In genomic region chrX:70424801-70425200, GRCh38 we compare ENCODE assay signal across 25 cellular contexts. TPM values are rescaled to one million over a fixed set of nuclear protein-coding genes. Genes with fewer than 3 reads are reported as not detected.
DNase-seq lines count a peak whose midpoint lies in the region; ATAC-seq, FAIRE-seq and TF ChIP-seq lines count a peak whose summit lies in the region.
"Had no signal": no experiment of that assay in that cellular context is flagged by ENCODE, and none has a peak within 500 bp of the region (broad histone marks: within the 10 kb centered on the region; RNA-seq: fewer than 3 reads in every experiment).

No MANE protein-coding gene starts in this region.

- no peak for TF ChIP-seq POLR2A in H1 (IDR thresholded peaks at IDR 0.05; ENCODE audit: control extremely low read depth in 1 of 2, low read depth in 2 of 2, low read length in 2 of 2)

- BruUV-seq in Panc1 (replicated peaks; lab: Mats Ljungman, UMichigan) = no TSS peak

- H3K27me3 ChIP-seq in Panc1 (ENCODE audit: control insufficient read depth, insufficient read depth, low read length) = no peaks in the 10 kb centered on the region
- no peaks in the 10 kb centered on the region for H3K27me3 ChIP-seq in H1 (replicated peaks in 1 of 4; ENCODE audit: control insufficient read depth in 3 of 4, extremely low read depth in 1 of 4, insufficient read depth in 3 of 4, low read length in 3 of 4)
- H3K27me3 ChIP-seq in iPS-20b (ENCODE audit: insufficient read depth, low read length) = no peaks in the 10 kb centered on the region
- no peaks in the 10 kb centered on the region for H3K27me3 ChIP-seq in trophoblast cell (ENCODE audit: insufficient read depth, low read length)
- no peaks in the 10 kb centered on the region for H3K27me3 ChIP-seq in HAP-1 (ENCODE audit: low read depth)
- H3K27me3 ChIP-seq: BE2C had no signal

- H4K20me1 ChIP-seq in H1 (replicated peaks in 1 of 2; ENCODE audit: control insufficient read depth in 1 of 2, insufficient read depth in 2 of 2, low read length in 2 of 2) = no peaks in the 10 kb centered on the region

- no peak overlapping the region for H3K56ac ChIP-seq in H1 (replicated peaks; ENCODE audit: insufficient read length, low read depth, low read length)

- no peak overlapping the region for H2BK15ac ChIP-seq in H1 (ENCODE audit: low read length)

- no peak overlapping the region for H4K8ac ChIP-seq in H1 (ENCODE audit: extremely low read depth, insufficient read depth, low read length)
- no peak overlapping the region for H4K8ac ChIP-seq in trophoblast cell (ENCODE audit: low read depth, low read length)

- H3K79me2 ChIP-seq in H1 (ENCODE audit: control insufficient read depth in 1 of 2, insufficient read depth in 2 of 2, low read length in 2 of 2) (no peaks in the 10 kb centered on the region), trophoblast cell (ENCODE audit: control insufficient read depth, insufficient read depth, low read length, poor library complexity) (peaks cover 1% of the 10 kb centered on the region)

- in situ Hi-C loops in Panc1 (cut with HindIII; ENCODE audit: low pct_unique_long_range_greater_than_20kb, low sequenced_read_pairs) = no loop called here
- in situ Hi-C loops in HAP-1 (cut with MboI; ENCODE audit: low sequenced_read_pairs) = no loop called here

- H3K27ac ChIP-seq in Panc1 (ENCODE audit: low read length) (no peak overlapping the region), H1 (ENCODE audit: low read depth, low read length) (no peak overlapping the region), iPS-20b (ENCODE audit: low read length) (no peak overlapping the region), trophoblast cell (ENCODE audit: low read depth, low read length) (no peak overlapping the region)
- H3K27ac ChIP-seq: A549; BLaER1 treated with 17β-estradiol and CSF1 and Interleukin-3, amounts not matched to agents 10 nM and 100 nM had no signal

- no peaks in the 10 kb centered on the region for H3K4me1 ChIP-seq in Panc1 (ENCODE audit: control insufficient read depth, insufficient read depth, low read length)
- H3K4me1 ChIP-seq in H1 (replicated peaks in 1 of 4; ENCODE audit: control insufficient read depth in 3 of 4, insufficient read depth in 4 of 4, low read length in 3 of 4) = peaks cover 5 to 20% (median 18%) of the 10 kb centered on the region in 4 experiments
- peaks cover 16% of the 10 kb centered on the region; the same call in 1 of the 2 replicates for H3K4me1 ChIP-seq in iPS-20b (ENCODE audit: insufficient read depth, low read length)
- peaks cover 5 to 15% of the 10 kb centered on the region in 2 experiments for H3K4me1 ChIP-seq in trophoblast cell (ENCODE audit: control insufficient read depth in 1 of 2, insufficient read depth in 2 of 2, low read length in 2 of 2)
- no peaks in the 10 kb centered on the region; the same call in 1 of the 2 replicates for H3K4me1 ChIP-seq in HAP-1
- H3K4me1 ChIP-seq: A549, BE2C had no signal

- H2BK5ac ChIP-seq in H1 (ENCODE audit: low read depth, low read length) = no peak overlapping the region
- H2BK5ac ChIP-seq in trophoblast cell (ENCODE audit: low read depth, low read length, poor library complexity) = no peak overlapping the region

- H2BK12ac ChIP-seq in H1 (ENCODE audit: low read depth, low read length) = no peak overlapping the region
- H2BK12ac ChIP-seq in trophoblast cell (ENCODE audit: low read length) = no peak overlapping the region

- H3K4me2 ChIP-seq in H1 (ENCODE audit: insufficient read depth in 1 of 2, low read depth in 2 of 2, low read length in 2 of 2) = peak overlapping the region; percentile 74 to 97; a peak in 3 of 4 replicates
- H3K4me2 ChIP-seq in trophoblast cell (ENCODE audit: low read length) = no peak overlapping the region
- H3K4me2 ChIP-seq: A549; BLaER1 treated with 17β-estradiol and CSF1 and Interleukin-3, amounts not matched to agents 10 nM and 100 nM had no signal

- H3K18ac ChIP-seq in H1 (ENCODE audit: extremely low read depth, low read length) (no peak overlapping the region), trophoblast cell (ENCODE audit: low read length) (no peak overlapping the region)

- no peak overlapping the region for H4K12ac ChIP-seq in trophoblast cell (ENCODE audit: low read depth, low read length)

- H4K91ac ChIP-seq in H1 (replicated peaks; ENCODE audit: insufficient read length, low read length) (no peak overlapping the region), trophoblast cell (ENCODE audit: low read depth, low read length) (peak overlapping the region; percentile 18)

- H2AFZ ChIP-seq in H1 (ENCODE audit: low read length) = no peak overlapping the region
- H2AFZ ChIP-seq in trophoblast cell (ENCODE audit: insufficient read depth, low read length, poor library complexity) = no peak overlapping the region

- no peak for DNase-seq in Panc1 (ENCODE audit: low read depth, low spot score)
- no peak for DNase-seq in H1 (ENCODE audit: low read depth in 1 of 2, low spot score in 2 of 2)
- DNase-seq in trophoblast cell = no peak
- no peak for DNase-seq in glomerular visceral epithelial cell (ENCODE audit: extremely low spot score)
- no peak for DNase-seq in HAP-1 (ENCODE audit: low spot score in 2 of 2)
- DNase-seq: 8988T; ACHN; AML-193; BE2C; CD4-positive, alpha-beta T cell; CD8-positive, alpha-beta memory T cell; DMS 273 treated with DMSO at 0.1 percent for 48 hours; DMS79; GF-D8; GOT3; H7 had no signal

- no peak for TF ChIP-seq EP300 in H1 (IDR thresholded peaks at IDR 0.05; ENCODE audit: borderline replicate concordance in 1 of 2, low read depth in 2 of 2, low read length in 2 of 2)

- H3K36me3 ChIP-seq in Panc1 (ENCODE audit: control insufficient read depth, insufficient read depth, low read length) = no peaks in the 10 kb centered on the region
- peaks cover 5 to 46% (median 23%) of the 10 kb centered on the region in 4 experiments; a peak in 7 of 8 replicates for H3K36me3 ChIP-seq in H1 (ENCODE audit: control insufficient read depth in 2 of 4, insufficient read depth in 4 of 4, low read length in 3 of 4)
- H3K36me3 ChIP-seq in iPS-20b (ENCODE audit: insufficient read depth, low read depth, low read length) = peaks cover 45% of the 10 kb centered on the region; the same call in 1 of the 2 replicates
- H3K36me3 ChIP-seq in trophoblast cell (ENCODE audit: control insufficient read depth in 1 of 2, insufficient read depth in 2 of 2, low read length in 2 of 2) = peaks cover 4 to 5% of the 10 kb centered on the region in 2 experiments
- peaks cover 20% of the 10 kb centered on the region for H3K36me3 ChIP-seq in HAP-1 (replicated peaks)
- H3K36me3 ChIP-seq: BE2C had no signal

- H2BK120ac ChIP-seq in H1 (replicated peaks; ENCODE audit: low read depth, low read length) (no peak overlapping the region), trophoblast cell (ENCODE audit: insufficient read depth, low read length, poor library complexity) (no peak overlapping the region)

- no peak for TF ChIP-seq RAD21 in H1 (IDR thresholded peaks at IDR 0.05 in 1 of 2, conservative IDR thresholded peaks at IDR 0.05 in 1 of 2; ENCODE audit: low read depth in 2 of 2, low read length in 2 of 2)

- H4K5ac ChIP-seq in H1 (ENCODE audit: insufficient read length, low read depth, low read length) = no peak overlapping the region

- ATAC-seq in Panc1 (0 out of 2 replicates have a peak, but pooled peaks have one; percentile 16), HG02973 (IDR thresholded peaks at IDR 0.05; ENCODE audit: unreplicated experiment) (no peak)
- ATAC-seq: A549, HCT116 had no signal

- no peak for FAIRE-seq in H1 (lab: Jason Lieb, UNC)
- FAIRE-seq: A549, D721Med, GM12891, GM18507 had no signal

- H3K4ac ChIP-seq in H1 (replicated peaks; ENCODE audit: insufficient read length, low read depth, low read length) = no peak overlapping the region
- no peak overlapping the region for H3K4ac ChIP-seq in trophoblast cell (ENCODE audit: low read depth, low read length)

- peaks cover 2% of the 10 kb centered on the region; the same call in 1 of the 2 replicates for H3K23me2 ChIP-seq in H1 (ENCODE audit: low read depth, low read length)

- H2BK20ac ChIP-seq in H1 (ENCODE audit: low read length) = no peak overlapping the region

- WGBS in H1 (ENCODE audit: extremely low coverage in 1 of 2, insufficient coverage in 1 of 2, insufficient read length in 1 of 2, insufficient replicate concordance in 2 of 2, low coverage in 1 of 2, low lambda C conversion rate in 2 of 2, missing lambda C conversion rate in 1 of 2), 2 experiments = 85% methylated on average over 5 of the region's 10 CpGs; no CpG with 5 or more reads in 1 of the 2 experiments
- no CpG with 5 or more reads among the region's 10 CpGs for WGBS in trophoblast cell (ENCODE audit: extremely low coverage, insufficient coverage, insufficient read length)

- H3K9ac ChIP-seq in H1 (replicated peaks in 1 of 4; ENCODE audit: extremely low read depth in 1 of 4, low read depth in 3 of 4, low read length in 3 of 4) (no peak overlapping the region), iPS-20b (ENCODE audit: low read depth, low read length) (peak overlapping the region; percentile 95; the same call in 1 of the 2 replicates), trophoblast cell (ENCODE audit: low read length) (no peak overlapping the region)
- H3K9ac ChIP-seq: BLaER1 treated with 17β-estradiol and CSF1 and Interleukin-3, amounts not matched to agents 10 nM and 100 nM had no signal

- H3K9me3 ChIP-seq in Panc1 (ENCODE audit: control insufficient read depth, insufficient read depth, low read depth, low read length) (no peaks in the 10 kb centered on the region), H1 (ENCODE audit: insufficient read depth in 2 of 2, low read depth in 1 of 2, low read length in 1 of 2) (no peaks in the 10 kb centered on the region), iPS-20b (ENCODE audit: insufficient read depth, low read depth, low read length) (no peaks in the 10 kb centered on the region), trophoblast cell (ENCODE audit: insufficient read depth, low read depth, low read length) (no peaks in the 10 kb centered on the region), HAP-1 (no peaks in the 10 kb centered on the region)
- H3K9me3 ChIP-seq: A549; BE2C; BLaER1 treated with 17β-estradiol and CSF1 and Interleukin-3, amounts not matched to agents 10 nM and 100 nM had no signal

- H3K4me3 ChIP-seq in Panc1 (ENCODE audit: low read depth in 2 of 2, low read length in 2 of 2) (no peak overlapping the region), H1 (ENCODE audit: extremely low read depth in 1 of 4, insufficient read depth in 2 of 4, low read depth in 3 of 4, low read length in 4 of 4) (peak overlapping the region in 1 of 4 experiments; percentile 75; a peak in 2 of 8 replicates), iPS-20b (ENCODE audit: low read length) (0 out of 2 replicates have a peak overlapping the region, but pooled peaks have one; percentile 89), trophoblast cell (ENCODE audit: low read depth, low read length) (no peak overlapping the region), HAP-1 (no peak overlapping the region)
- H3K4me3 ChIP-seq: A549; BLaER1 treated with 17β-estradiol and CSF1 and Interleukin-3, amounts not matched to agents 10 nM and 100 nM had no signal

- POLR2A ChIA-PET in Panc1 (lab: Charles Lee) (no interaction called here), H1 (lab: Charles Lee; ENCODE audit: partially characterized antibody) (interaction anchor here (1.1 to 4.8 kb wide), 2 partner anchors 9 to 25 kb away, joined by 3 to 52 read pairs; no protein-coding TSS in a partner anchor)

- CTCF ChIA-PET in Panc1 (lab: Charles Lee) (no interaction called here), H1 (lab: Charles Lee; ENCODE audit: partially characterized antibody) (interaction anchor here (3.0 kb wide), 1 partner anchor 10 kb away, joined by 43 read pairs; no protein-coding TSS in a partner anchor)

- intact Hi-C loops in Panc1 (cut with micrococcal nuclease; ENCODE audit: unreplicated experiment) = no loop called here

- H3K14ac ChIP-seq in H1 (ENCODE audit: insufficient read length) (no peak overlapping the region), trophoblast cell (ENCODE audit: low read length) (no peak overlapping the region)

- TF ChIP-seq CTCF in Panc1 (IDR thresholded peaks at IDR 0.05) (no peak), H1 (IDR thresholded peaks at IDR 0.05; ENCODE audit: control extremely low read depth in 1 of 3, insufficient read depth in 1 of 3, low read depth in 1 of 3, low read length in 3 of 3) (no peak)

- H2AK5ac ChIP-seq in H1 (ENCODE audit: low read depth, low read length) = no peak overlapping the region
- H2AK5ac ChIP-seq in trophoblast cell (ENCODE audit: low read length) = no peak overlapping the region

- no peaks in the 10 kb centered on the region for H3K79me1 ChIP-seq in H1 (ENCODE audit: low read depth, low read length)
- H3K79me1 ChIP-seq in trophoblast cell (ENCODE audit: low read length) = peaks cover 4% of the 10 kb centered on the region

- H3K23ac ChIP-seq in H1 (ENCODE audit: insufficient read length) (no peak overlapping the region), trophoblast cell (ENCODE audit: low read length) (no peak overlapping the region)

RNA-seq across cellular contexts. Expression of gene GDPD2, which starts 1.7 kb away (rescaled TPM):
- total RNA-seq in Panc1 (2021; ENCODE audit: unreplicated experiment) = 0.33 TPM
- polyA plus RNA-seq in Panc1 (2012; ENCODE audit: insufficient read length) = not detected
- total RNA-seq in H1 (2021; fragmentation: NEBNext Ultra II Directional; extraction: Animal tissue kit (Norgen Biotek cat#: 25700)) = 25.6 and 27.6 TPM in 2 replicates
- polyA plus RNA-seq in H1 (2011; rRNA removed) = 68.3 and 75.5 TPM in 2 replicates
- 65.1 TPM for polyA plus RNA-seq in H1 (2011; cell fraction: cytosol; rRNA removed)
- 110 TPM for polyA plus RNA-seq in H1 (2011; cell fraction: nucleus; rRNA removed)
- 36.7 to 48.2 TPM (median 43.9 TPM) in 4 replicates for polyA plus RNA-seq in H1 (2012, experiment 1 of 2)
- 44.3 TPM for polyA plus RNA-seq in H1 (2012, experiment 2 of 2)
- 24.1 TPM for polyA plus RNA-seq in H1 (2013, experiment 1 of 2)
- polyA plus RNA-seq in H1 (2013, experiment 2 of 2) = 20.7 TPM
- polyA minus RNA-seq in H1 (2011; rRNA and poly(A)+ RNA removed) = 75.6 and 86.0 TPM in 2 replicates
- 23.3 TPM for polyA minus RNA-seq in H1 (2011; cell fraction: cytosol; rRNA and poly(A)+ RNA removed)
- 30.4 TPM for polyA minus RNA-seq in H1 (2011; cell fraction: nucleus; rRNA and poly(A)+ RNA removed)
- 0.47 and 0.57 TPM in 2 replicates for polyA plus RNA-seq in trophoblast cell (2013)
- total RNA-seq: CD4-positive, alpha-beta T cell had no signal
- polyA plus RNA-seq: CD14-positive monocyte; CD8-positive, alpha-beta memory T cell had no signal

RNA-seq across cellular contexts. Expression of gene DLG3, which starts 19.8 kb away (rescaled TPM):
- total RNA-seq in Panc1 (2021; ENCODE audit: unreplicated experiment) = 3.0 TPM
- polyA plus RNA-seq in Panc1 (2012; ENCODE audit: insufficient read length) = 3.5 TPM
- 57.1 and 63.8 TPM in 2 replicates for total RNA-seq in H1 (2021; fragmentation: NEBNext Ultra II Directional; extraction: Animal tissue kit (Norgen Biotek cat#: 25700))
- 22.4 and 29.2 TPM in 2 replicates for polyA plus RNA-seq in H1 (2011; rRNA removed)
- 33.4 TPM for polyA plus RNA-seq in H1 (2011; cell fraction: cytosol; rRNA removed)
- polyA plus RNA-seq in H1 (2011; cell fraction: nucleus; rRNA removed) = 27.1 TPM
- 35.3 to 48.6 TPM (median 37.3 TPM) in 4 replicates for polyA plus RNA-seq in H1 (2012, experiment 1 of 2)
- polyA plus RNA-seq in H1 (2012, experiment 2 of 2) = 11.5 TPM
- 32.3 TPM for polyA plus RNA-seq in H1 (2013, experiment 1 of 2)
- polyA plus RNA-seq in H1 (2013, experiment 2 of 2) = 36.5 TPM
- polyA minus RNA-seq in H1 (2011; rRNA and poly(A)+ RNA removed) = 60.1 and 65.3 TPM in 2 replicates
- polyA minus RNA-seq in H1 (2011; cell fraction: cytosol; rRNA and poly(A)+ RNA removed) = 35.3 TPM
- 28.0 TPM for polyA minus RNA-seq in H1 (2011; cell fraction: nucleus; rRNA and poly(A)+ RNA removed)
- 18.6 and 22.7 TPM in 2 replicates for polyA plus RNA-seq in trophoblast cell (2013)

Comparison
In these comparisons a context has a peak if more than half of its experiments do, and no peak if none do; other contexts are left out.
1. RNA of gene GDPD2, which starts 1.7 kb away (total RNA-seq): 25.6 to 27.6 TPM in H1; 0.33 TPM in Panc1 (single experiment); every median in the first group is over 10 times any median in the second.
2. RNA of gene DLG3, which starts 19.8 kb away (total RNA-seq): 57.1 to 63.8 TPM in H1; 3.0 TPM in Panc1 (single experiment); every median in the first group is over 10 times any median in the second.